In the genomic region with DNA sequence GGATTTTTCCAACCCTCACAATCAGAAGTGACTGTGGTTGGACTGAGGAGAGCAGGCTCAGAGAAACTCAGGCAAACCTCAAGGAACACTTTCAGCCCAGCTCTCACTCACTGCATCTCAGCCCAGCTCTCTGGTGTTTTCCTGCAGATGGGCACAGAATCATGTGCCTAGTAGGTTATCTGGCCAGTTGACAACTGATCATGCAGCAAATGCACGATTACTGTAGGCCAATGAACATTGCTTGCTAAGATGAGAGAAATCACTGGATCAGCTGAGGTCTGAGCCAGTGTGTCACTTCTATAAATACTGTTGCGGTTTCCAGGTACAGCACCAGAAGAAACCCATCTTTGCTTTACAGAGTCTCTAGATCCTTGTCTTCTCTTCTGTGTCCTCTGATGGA, we compare ENCODE assay signal across 31 cellular contexts.
"Had no signal": no experiment of that assay in that cellular context is flagged by ENCODE, and none has a peak within 500 bp of the region (broad histone marks: within the 10 kb centered on the region; RNA-seq: fewer than 3 reads in every experiment).

No MANE protein-coding gene starts in this region.

- H3K27ac Mint-ChIP-seq: activated naive CD8-positive, alpha-beta T cell; activated T-helper 2 cell treated with anti-CD3 and anti-CD28 coated beads, Interferon-gamma antibody, Interleukin-2, Interleukin-4, amounts not matched to agents 10 μg/mL and 5 μg/mL and 100 μg/mL, durations not matched to agents 14 hours and 24 hours and 36 hours; neural progenitor cell had no signal

- H3K27me3 ChIP-seq: body of pancreas, gastrocnemius medialis, neural progenitor cell, spleen, testis, transverse colon had no signal

- H3K27me3 Mint-ChIP-seq: activated naive CD8-positive, alpha-beta T cell had no signal

- H3K36me3 ChIP-seq: gastrocnemius medialis, left ventricle myocardium inferior, neural progenitor cell, spleen, transverse colon had no signal

- H3K4me3 ChIP-seq: body of pancreas, coronary artery, dorsolateral prefrontal cortex, gastrocnemius medialis, left ventricle myocardium inferior, lung, neural progenitor cell, spleen, testis, transverse colon had no signal

- H3K9ac ChIP-seq: neural progenitor cell had no signal

- H3K27ac ChIP-seq: body of pancreas, coronary artery, dorsolateral prefrontal cortex, gastrocnemius medialis, left ventricle myocardium inferior, neural progenitor cell, testis, transverse colon, VCaP had no signal

- ATAC-seq: activated CD4-positive, CD25-positive, alpha-beta regulatory T cell treated with anti-CD3 and anti-CD28 coated beads, Interleukin-2, amount 50 U/mL, for 24 hours; activated T-cell treated with anti-CD3 and anti-CD28 coated beads, Interleukin-2, amount 50 U/mL, for 4 hours; body of pancreas; gastrocnemius medialis; natural killer cell; right cardiac atrium; stimulated activated naive CD8-positive, alpha-beta T cell treated with anti-CD3 and anti-CD28 coated beads, Interleukin-15, Interleukin-2, amounts not matched to agents 100 U/mL and 50 U/mL, for 24 hours had no signal

- H3K9me3 Mint-ChIP-seq: activated T-cell treated with anti-CD3 and anti-CD28 coated beads, Interleukin-2, amount 50 U/mL, for 4 hours; natural killer cell; neural progenitor cell had no signal

- H3K4me1 ChIP-seq: body of pancreas, testis had no signal

- H3K36me3 Mint-ChIP-seq: activated naive CD8-positive, alpha-beta T cell; natural killer cell; neural progenitor cell had no signal

- DNase-seq: activated CD4-positive, alpha-beta T cell treated with anti-CD3 and anti-CD28 coated beads for 48 hours; activated CD4-positive, alpha-beta T cell treated with anti-CD3 and anti-CD28 coated beads, Interleukin-2, amount 50 U/mL, for 48 hours; activated CD8-positive, alpha-beta memory T cell treated with anti-CD3 and anti-CD28 coated beads, Interleukin-2, amount 50 U/mL, for 4 hours; activated T-cell treated with anti-CD3 and anti-CD28 coated beads, Interleukin-2, amount 50 U/mL, for 4 hours; aorta; body of pancreas; cerebellar nuclear complex; dorsolateral prefrontal cortex; effector memory CD4-positive, alpha-beta T cell; gastrocnemius medialis; glutamatergic neuron; islet precursor cell; left ventricle myocardium inferior; mesendoderm; natural killer cell; occipital lobe; posterior cingulate gyrus; right cardiac atrium; spleen; stimulated activated naive CD8-positive, alpha-beta T cell treated with anti-CD3 and anti-CD28 coated beads, Interleukin-15, Interleukin-2, amounts not matched to agents 100 U/mL and 50 U/mL, for 24 hours; T-helper 9 cell; testis; transverse colon had no signal

- H3K9me3 ChIP-seq: body of pancreas, gastrocnemius medialis, left ventricle myocardium inferior, spleen, testis, transverse colon had no signal

- FAIRE-seq: TTC549 had no signal

- H3K4me2 ChIP-seq: neural progenitor cell had no signal

- H3K4me3 Mint-ChIP-seq: activated naive CD8-positive, alpha-beta T cell; activated T-cell treated with anti-CD3 and anti-CD28 coated beads, Interleukin-2, amount 50 U/mL, for 4 hours; natural killer cell; neural progenitor cell had no signal

- H2AFZ ChIP-seq: neural progenitor cell had no signal
